In the genomic region with DNA sequence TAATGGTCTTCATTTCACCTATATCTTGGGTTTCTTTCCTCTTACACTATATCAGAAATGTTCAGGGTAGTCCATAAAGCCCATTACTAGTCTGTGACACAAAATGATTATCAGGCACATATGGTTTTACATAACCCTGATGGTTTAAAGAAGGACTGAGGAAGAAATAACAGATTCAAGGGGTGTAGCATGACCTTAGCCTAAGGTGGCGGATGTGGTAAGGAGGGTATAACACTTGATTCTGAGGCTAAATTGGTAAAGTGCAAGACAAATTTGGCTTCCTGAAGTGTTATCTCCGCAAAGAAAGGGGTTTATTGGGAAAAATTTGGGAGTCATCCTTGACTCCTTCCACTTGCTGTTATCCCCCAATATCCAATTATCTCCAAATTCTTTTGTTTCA, we compare ENCODE assay signal across 5 cellular contexts.
"Had no signal": no experiment of that assay in that cellular context is flagged by ENCODE, and none has a peak within 500 bp of the region (broad histone marks: within the 10 kb centered on the region; RNA-seq: fewer than 3 reads in every experiment).

No MANE protein-coding gene starts in this region.

- ATAC-seq: HepG2, K562 had no signal

- H3K36me3 Mint-ChIP-seq: IgD-negative memory B cell had no signal

- H3K4me1 Mint-ChIP-seq: IgD-negative memory B cell had no signal

- H3K4me3 Mint-ChIP-seq: IgD-negative memory B cell had no signal

- H3K27ac Mint-ChIP-seq: IgD-negative memory B cell had no signal

- DNase-seq: IMR-90, KBM-7 had no signal
